In the genomic region with DNA sequence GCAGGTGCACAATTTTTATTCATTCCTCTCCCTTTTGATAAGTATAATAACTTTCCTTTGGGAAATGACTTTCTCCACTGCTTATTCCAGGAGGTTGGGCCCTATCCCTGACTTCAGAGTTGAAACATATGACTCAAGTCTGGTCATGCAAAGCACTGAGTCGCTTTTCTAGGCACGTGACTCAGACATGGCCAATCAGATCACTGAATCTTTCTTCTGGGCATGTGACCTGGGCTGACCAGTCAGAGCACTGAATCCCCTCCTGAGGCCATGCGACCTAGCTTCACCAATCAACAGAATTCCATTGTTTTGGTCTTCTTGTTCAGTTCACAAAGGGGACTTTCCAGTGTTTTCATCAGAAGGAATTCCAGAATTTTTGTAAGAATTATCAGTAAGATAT, we compare ENCODE assay signal across 1 cellular context.
TF ChIP-seq lines count a peak whose summit lies in the region.

No MANE protein-coding gene starts in this region.

TF ChIP-seq in IMR-90, 13 proteins besides CTCF, POLR2A, EP300 and RAD21:
- TF ChIP-seq SMC3 (IDR thresholded peaks at IDR 0.05; ENCODE audit: low read depth, low read length) (no peak), FOS (IDR thresholded peaks at IDR 0.05; ENCODE audit: low read depth, low read length) (no peak)
- TF ChIP-seq, protein P1, sequence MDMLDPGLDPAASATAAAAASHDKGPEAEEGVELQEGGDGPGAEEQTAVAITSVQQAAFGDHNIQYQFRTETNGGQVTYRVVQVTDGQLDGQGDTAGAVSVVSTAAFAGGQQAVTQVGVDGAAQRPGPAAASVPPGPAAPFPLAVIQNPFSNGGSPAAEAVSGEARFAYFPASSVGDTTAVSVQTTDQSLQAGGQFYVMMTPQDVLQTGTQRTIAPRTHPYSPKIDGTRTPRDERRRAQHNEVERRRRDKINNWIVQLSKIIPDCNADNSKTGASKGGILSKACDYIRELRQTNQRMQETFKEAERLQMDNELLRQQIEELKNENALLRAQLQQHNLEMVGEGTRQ (IDR thresholded peaks at IDR 0.05; ENCODE audit: low read depth, low read length): peak; percentile 88
